ENCODE assay signal across 1 cellular context in the genomic region with DNA sequence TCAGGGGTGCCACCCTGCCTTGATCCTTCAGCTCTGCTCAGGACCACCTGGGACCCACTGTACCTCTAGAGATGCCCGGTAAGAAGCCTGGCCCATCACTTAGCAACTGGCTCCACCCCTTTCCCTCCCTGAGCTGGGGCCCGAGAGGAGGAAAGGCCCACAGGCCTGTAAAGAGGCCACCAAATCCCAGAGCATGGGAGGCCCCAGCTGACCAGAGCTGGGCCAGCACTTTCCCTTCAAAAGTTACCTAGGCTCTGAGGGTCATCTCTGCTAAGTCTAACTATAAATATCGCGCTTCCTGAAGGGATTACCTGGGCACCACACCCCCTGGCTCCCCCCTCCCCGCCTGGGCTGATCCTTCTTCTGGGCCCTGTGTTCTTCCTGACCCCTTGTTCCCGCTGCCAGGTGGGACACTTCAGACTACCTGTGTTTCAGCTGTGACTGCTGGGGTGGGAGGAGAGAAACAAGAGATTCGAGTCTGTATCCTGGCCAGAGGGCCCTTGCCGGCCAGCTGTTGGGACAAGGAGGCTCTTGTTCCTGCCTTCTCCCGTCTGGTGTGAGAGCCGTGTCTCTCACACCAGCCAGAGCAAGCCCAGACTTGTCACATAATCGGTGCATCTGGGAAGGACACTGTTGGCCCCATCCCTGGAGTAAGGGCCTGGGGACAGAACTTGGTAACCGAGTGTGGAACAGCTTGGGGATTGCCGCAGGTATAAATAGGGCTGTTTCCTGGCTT.
TF ChIP-seq lines count a peak whose summit lies in the region.

No MANE protein-coding gene starts in this region.

TF ChIP-seq in GM23338, 12 proteins besides CTCF, POLR2A, EP300 and RAD21 (continued from another document):
- TF ChIP-seq, protein P1, sequence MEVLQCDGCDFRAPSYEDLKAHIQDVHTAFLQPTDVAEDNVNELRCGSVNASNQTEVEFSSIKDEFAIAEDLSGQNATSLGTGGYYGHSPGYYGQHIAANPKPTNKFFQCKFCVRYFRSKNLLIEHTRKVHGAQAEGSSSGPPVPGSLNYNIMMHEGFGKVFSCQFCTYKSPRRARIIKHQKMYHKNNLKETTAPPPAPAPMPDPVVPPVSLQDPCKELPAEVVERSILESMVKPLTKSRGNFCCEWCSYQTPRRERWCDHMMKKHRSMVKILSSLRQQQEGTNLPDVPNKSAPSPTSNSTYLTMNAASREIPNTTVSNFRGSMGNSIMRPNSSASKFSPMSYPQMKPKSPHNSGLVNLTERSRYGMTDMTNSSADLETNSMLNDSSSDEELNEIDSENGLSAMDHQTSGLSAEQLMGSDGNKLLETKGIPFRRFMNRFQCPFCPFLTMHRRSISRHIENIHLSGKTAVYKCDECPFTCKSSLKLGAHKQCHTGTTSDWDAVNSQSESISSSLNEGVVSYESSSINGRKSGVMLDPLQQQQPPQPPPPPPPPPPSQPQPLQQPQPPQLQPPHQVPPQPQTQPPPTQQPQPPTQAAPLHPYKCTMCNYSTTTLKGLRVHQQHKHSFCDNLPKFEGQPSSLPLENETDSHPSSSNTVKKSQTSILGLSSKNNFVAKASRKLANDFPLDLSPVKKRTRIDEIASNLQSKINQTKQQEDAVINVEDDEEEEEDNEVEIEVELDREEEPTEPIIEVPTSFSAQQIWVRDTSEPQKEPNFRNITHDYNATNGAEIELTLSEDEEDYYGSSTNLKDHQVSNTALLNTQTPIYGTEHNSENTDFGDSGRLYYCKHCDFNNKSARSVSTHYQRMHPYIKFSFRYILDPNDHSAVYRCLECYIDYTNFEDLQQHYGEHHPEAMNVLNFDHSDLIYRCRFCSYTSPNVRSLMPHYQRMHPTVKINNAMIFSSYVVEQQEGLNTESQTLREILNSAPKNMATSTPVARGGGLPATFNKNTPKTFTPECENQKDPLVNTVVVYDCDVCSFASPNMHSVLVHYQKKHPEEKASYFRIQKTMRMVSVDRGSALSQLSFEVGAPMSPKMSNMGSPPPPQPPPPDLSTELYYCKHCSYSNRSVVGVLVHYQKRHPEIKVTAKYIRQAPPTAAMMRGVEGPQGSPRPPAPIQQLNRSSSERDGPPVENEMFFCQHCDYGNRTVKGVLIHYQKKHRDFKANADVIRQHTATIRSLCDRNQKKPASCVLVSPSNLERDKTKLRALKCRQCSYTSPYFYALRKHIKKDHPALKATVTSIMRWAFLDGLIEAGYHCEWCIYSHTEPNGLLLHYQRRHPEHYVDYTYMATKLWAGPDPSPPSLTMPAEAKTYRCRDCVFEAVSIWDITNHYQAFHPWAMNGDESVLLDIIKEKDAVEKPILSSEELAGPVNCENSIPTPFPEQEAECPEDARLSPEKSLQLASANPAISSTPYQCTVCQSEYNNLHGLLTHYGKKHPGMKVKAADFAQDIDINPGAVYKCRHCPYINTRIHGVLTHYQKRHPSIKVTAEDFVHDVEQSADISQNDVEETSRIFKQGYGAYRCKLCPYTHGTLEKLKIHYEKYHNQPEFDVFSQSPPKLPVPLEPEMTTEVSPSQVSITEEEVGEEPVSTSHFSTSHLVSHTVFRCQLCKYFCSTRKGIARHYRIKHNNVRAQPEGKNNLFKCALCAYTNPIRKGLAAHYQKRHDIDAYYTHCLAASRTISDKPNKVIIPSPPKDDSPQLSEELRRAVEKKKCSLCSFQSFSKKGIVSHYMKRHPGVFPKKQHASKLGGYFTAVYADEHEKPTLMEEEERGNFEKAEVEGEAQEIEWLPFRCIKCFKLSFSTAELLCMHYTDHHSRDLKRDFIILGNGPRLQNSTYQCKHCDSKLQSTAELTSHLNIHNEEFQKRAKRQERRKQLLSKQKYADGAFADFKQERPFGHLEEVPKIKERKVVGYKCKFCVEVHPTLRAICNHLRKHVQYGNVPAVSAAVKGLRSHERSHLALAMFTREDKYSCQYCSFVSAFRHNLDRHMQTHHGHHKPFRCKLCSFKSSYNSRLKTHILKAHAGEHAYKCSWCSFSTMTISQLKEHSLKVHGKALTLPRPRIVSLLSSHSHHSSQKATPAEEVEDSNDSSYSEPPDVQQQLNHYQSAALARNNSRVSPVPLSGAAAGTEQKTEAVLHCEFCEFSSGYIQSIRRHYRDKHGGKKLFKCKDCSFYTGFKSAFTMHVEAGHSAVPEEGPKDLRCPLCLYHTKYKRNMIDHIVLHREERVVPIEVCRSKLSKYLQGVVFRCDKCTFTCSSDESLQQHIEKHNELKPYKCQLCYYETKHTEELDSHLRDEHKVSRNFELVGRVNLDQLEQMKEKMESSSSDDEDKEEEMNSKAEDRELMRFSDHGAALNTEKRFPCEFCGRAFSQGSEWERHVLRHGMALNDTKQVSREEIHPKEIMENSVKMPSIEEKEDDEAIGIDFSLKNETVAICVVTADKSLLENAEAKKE (CRISPR knock-in tag; IDR thresholded peaks at IDR 0.05): no peak
- TF ChIP-seq, protein P2, sequence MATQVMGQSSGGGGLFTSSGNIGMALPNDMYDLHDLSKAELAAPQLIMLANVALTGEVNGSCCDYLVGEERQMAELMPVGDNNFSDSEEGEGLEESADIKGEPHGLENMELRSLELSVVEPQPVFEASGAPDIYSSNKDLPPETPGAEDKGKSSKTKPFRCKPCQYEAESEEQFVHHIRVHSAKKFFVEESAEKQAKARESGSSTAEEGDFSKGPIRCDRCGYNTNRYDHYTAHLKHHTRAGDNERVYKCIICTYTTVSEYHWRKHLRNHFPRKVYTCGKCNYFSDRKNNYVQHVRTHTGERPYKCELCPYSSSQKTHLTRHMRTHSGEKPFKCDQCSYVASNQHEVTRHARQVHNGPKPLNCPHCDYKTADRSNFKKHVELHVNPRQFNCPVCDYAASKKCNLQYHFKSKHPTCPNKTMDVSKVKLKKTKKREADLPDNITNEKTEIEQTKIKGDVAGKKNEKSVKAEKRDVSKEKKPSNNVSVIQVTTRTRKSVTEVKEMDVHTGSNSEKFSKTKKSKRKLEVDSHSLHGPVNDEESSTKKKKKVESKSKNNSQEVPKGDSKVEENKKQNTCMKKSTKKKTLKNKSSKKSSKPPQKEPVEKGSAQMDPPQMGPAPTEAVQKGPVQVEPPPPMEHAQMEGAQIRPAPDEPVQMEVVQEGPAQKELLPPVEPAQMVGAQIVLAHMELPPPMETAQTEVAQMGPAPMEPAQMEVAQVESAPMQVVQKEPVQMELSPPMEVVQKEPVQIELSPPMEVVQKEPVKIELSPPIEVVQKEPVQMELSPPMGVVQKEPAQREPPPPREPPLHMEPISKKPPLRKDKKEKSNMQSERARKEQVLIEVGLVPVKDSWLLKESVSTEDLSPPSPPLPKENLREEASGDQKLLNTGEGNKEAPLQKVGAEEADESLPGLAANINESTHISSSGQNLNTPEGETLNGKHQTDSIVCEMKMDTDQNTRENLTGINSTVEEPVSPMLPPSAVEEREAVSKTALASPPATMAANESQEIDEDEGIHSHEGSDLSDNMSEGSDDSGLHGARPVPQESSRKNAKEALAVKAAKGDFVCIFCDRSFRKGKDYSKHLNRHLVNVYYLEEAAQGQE (IDR thresholded peaks at IDR 0.05; ENCODE audit: unreplicated experiment): no peak
